ENCODE assay signal across 8 cellular contexts in the genomic region with DNA sequence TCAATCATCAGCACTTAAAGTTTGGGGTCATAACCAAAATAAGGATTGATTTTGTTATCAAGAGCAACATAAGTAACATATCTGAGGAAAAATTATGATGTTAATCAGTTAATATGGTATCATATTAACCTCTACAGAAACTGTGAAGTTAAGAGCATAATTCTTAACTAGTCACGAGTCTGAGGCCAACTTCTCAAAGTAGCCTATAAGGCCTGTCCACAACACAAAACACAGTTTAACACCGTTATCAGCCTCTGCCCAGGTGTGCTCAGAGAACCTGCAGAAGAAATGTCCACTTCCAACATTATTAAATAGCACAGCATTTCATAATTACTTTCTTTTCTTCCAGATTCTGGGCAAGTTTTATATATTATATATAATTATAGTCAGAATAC. TPM values are rescaled to one million over a fixed set of nuclear protein-coding genes. Genes with fewer than 3 reads are reported as not detected.
DNase-seq lines count a peak whose midpoint lies in the region; ATAC-seq and TF ChIP-seq lines count a peak whose summit lies in the region.

No MANE protein-coding gene starts in this region.

- ATAC-seq in heart right ventricle (no peak), Right ventricle myocardium superior (ENCODE audit: poor library complexity) (no peak), right lobe of liver (no peak), HG03521 (IDR thresholded peaks at IDR 0.05; ENCODE audit: unreplicated experiment) (no peak), left lobe of liver (no peak)

- H3K9me3 ChIP-seq in heart right ventricle (no peaks in the 10 kb centered on the region), right lobe of liver (no peaks in the 10 kb centered on the region), vagina (no peaks in the 10 kb centered on the region)

- H3K4me1 ChIP-seq in heart right ventricle (peaks cover 0 to 64% (median 36%) of the 10 kb centered on the region in 9 donors), right lobe of liver (peaks cover 0 to 14% (median 0%) of the 10 kb centered on the region in 4 donors), vagina (peaks cover 47% of the 10 kb centered on the region)

- H3K4me3 ChIP-seq in heart right ventricle (peak overlapping the region; percentile 53 to 87 (median 78)), right lobe of liver (peak overlapping the region; percentile 86 to 96 (median 91)), vagina (peak overlapping the region; percentile 93 to 96)

- DNase-seq in heart right ventricle (no peak), Right ventricle myocardium superior (no peak), amniotic epithelial cell (ENCODE audit: low read depth) (peak; percentile 12), right lobe of liver (no peak), vagina (ENCODE audit: extremely low spot score in 2 of 2) (no peak), GDM1 (lab: John Stamatoyannopoulos, UW) (no peak), left lobe of liver (ENCODE audit: low spot score) (no peak)

- WGBS in heart right ventricle, 2 donors = 27 to 30% methylated on average over 2 of the region's 2 CpGs
- 8% methylated on average over 2 of the region's 2 CpGs for WGBS in right lobe of liver (ENCODE audit: insufficient coverage, low coverage, low lambda C conversion rate, missing lambda C conversion rate)

- TF ChIP-seq POLR2A in right lobe of liver (IDR thresholded peaks at IDR 0.05) = no peak
- TF ChIP-seq POLR2A in vagina (IDR thresholded peaks at IDR 0.05) = no peak

- no peaks in the 10 kb centered on the region for H3K27me3 ChIP-seq in heart right ventricle
- H3K27me3 ChIP-seq in right lobe of liver = no peaks in the 10 kb centered on the region
- H3K27me3 ChIP-seq in vagina = no peaks in the 10 kb centered on the region

- H3K36me3 ChIP-seq in heart right ventricle (peaks cover 0 to 13% (median 0%) of the 10 kb centered on the region in 9 donors), right lobe of liver (no peaks in the 10 kb centered on the region), vagina (no peaks in the 10 kb centered on the region)

- intact Hi-C loops in heart right ventricle (cut with DNase I) = loop anchor here in 3 of 10 donors (5.0 to 10.0 kb wide), 2 partner anchors 283 to 300 kb away; partner anchors contain the start of genes SLC18B1 (in 2 of the 3) and RPS12 (in 1 of the 3)
- intact Hi-C loops in Right ventricle myocardium superior (cut with DNase I) = loop anchor here (10.0 kb wide), 1 partner anchor 303 kb away; the partner anchor contains the start of gene RPS12
- intact Hi-C loops in right lobe of liver (cut with DNase I) = no loop called here
- intact Hi-C loops in vagina (cut with DNase I) = no loop called here

- H3K27ac ChIP-seq in heart right ventricle = peak overlapping the region in 7 of 10 donors; percentile 80 to 95 (median 87)
- H3K27ac ChIP-seq in right lobe of liver = peak overlapping the region in 2 of 3 donors; percentile 23 to 79
- H3K27ac ChIP-seq in vagina = peak overlapping the region; percentile 87

- TF ChIP-seq CTCF in heart right ventricle (IDR thresholded peaks at IDR 0.05) (no peak), right lobe of liver (IDR thresholded peaks at IDR 0.05) (no peak), vagina (IDR thresholded peaks at IDR 0.05) (no peak)

RNA-seq across cellular contexts. Expression of gene STX7, which starts 1.1 kb away (rescaled TPM):
- total RNA-seq in heart right ventricle (10 to 100 TPM; 50.4 to 71.4 (median 61.3) TPM), Right ventricle myocardium superior (55.1 TPM), right lobe of liver (10 to 100 TPM; 14.9 to 28.5 (median 17.0) TPM), vagina (26.8 TPM), left lobe of liver (13.5 TPM)
- 10 to 100 TPM in 1 of 2 donors, 1 to 10 TPM in 1; 6.4 to 11.9 TPM for polyA plus RNA-seq in heart right ventricle

RNA-seq across cellular contexts. Expression of gene TAAR9, which starts 26.2 kb away (rescaled TPM):
- not detected for total RNA-seq in heart right ventricle
- polyA plus RNA-seq in heart right ventricle = not detected
- not detected for total RNA-seq in Right ventricle myocardium superior
- not detected for total RNA-seq in right lobe of liver
- total RNA-seq in vagina = not detected
- total RNA-seq in left lobe of liver = not detected

RNA-seq across cellular contexts. Expression of gene TAAR8, which starts 40.6 kb away (rescaled TPM):
- total RNA-seq in heart right ventricle (not detected), Right ventricle myocardium superior (not detected), right lobe of liver (not detected), vagina (not detected), left lobe of liver (not detected)
- polyA plus RNA-seq in heart right ventricle = not detected

RNA-seq across cellular contexts. Expression of gene TAAR6, which starts 58.3 kb away (rescaled TPM):
- total RNA-seq in heart right ventricle (not detected), Right ventricle myocardium superior (not detected), right lobe of liver (not detected), vagina (not detected), left lobe of liver (not detected)
- polyA plus RNA-seq in heart right ventricle = not detected
